1 cellular context compared by ENCODE assay signal in the genomic region with DNA sequence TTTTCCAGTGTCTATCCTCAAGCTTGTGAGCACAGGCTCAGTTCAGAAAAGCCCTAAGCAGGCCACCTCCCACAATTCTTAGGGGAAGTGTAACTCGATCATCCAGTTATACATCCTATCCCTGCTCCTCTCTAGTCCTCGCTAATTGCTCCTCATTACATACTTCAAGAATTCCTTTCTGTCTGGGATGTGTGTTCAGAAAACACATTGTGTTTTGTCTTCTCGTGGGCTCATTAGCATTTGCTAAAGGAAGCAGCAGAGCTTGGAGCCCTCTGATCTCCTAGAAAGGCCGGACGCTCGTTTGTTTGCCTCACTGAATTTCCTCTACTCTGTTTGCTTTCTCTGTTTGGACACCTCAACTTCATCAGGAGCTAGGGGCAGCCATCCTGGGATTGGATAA.
TF ChIP-seq lines count a peak whose summit lies in the region.

No MANE protein-coding gene starts in this region.

TF ChIP-seq in HepG2, 621 proteins besides CTCF, POLR2A, EP300 and RAD21 (continued from another document):
- TF ChIP-seq CREM (IDR thresholded peaks at IDR 0.05) (peak; percentile 42; the same call in 1 of the 2 replicates), CREM (CRISPR knock-in tag; IDR thresholded peaks at IDR 0.05) (no peak), PHF21A (CRISPR knock-in tag; IDR thresholded peaks at IDR 0.05) (peak; percentile 76), TCF7L2 (IDR thresholded peaks at IDR 0.05; ENCODE audit: low read depth, low read length) (no peak), ZNF232 (CRISPR knock-in tag; IDR thresholded peaks at IDR 0.05; ENCODE audit: borderline replicate concordance) (no peak), THYN1 (CRISPR knock-in tag; IDR thresholded peaks at IDR 0.05; ENCODE audit: borderline replicate concordance, low read depth) (no peak)
- TF ChIP-seq, protein P1, sequence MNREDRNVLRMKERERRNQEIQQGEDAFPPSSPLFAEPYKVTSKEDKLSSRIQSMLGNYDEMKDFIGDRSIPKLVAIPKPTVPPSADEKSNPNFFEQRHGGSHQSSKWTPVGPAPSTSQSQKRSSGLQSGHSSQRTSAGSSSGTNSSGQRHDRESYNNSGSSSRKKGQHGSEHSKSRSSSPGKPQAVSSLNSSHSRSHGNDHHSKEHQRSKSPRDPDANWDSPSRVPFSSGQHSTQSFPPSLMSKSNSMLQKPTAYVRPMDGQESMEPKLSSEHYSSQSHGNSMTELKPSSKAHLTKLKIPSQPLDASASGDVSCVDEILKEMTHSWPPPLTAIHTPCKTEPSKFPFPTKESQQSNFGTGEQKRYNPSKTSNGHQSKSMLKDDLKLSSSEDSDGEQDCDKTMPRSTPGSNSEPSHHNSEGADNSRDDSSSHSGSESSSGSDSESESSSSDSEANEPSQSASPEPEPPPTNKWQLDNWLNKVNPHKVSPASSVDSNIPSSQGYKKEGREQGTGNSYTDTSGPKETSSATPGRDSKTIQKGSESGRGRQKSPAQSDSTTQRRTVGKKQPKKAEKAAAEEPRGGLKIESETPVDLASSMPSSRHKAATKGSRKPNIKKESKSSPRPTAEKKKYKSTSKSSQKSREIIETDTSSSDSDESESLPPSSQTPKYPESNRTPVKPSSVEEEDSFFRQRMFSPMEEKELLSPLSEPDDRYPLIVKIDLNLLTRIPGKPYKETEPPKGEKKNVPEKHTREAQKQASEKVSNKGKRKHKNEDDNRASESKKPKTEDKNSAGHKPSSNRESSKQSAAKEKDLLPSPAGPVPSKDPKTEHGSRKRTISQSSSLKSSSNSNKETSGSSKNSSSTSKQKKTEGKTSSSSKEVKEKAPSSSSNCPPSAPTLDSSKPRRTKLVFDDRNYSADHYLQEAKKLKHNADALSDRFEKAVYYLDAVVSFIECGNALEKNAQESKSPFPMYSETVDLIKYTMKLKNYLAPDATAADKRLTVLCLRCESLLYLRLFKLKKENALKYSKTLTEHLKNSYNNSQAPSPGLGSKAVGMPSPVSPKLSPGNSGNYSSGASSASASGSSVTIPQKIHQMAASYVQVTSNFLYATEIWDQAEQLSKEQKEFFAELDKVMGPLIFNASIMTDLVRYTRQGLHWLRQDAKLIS (CRISPR knock-in tag; IDR thresholded peaks at IDR 0.05), result no peak
- TF ChIP-seq, protein P2, sequence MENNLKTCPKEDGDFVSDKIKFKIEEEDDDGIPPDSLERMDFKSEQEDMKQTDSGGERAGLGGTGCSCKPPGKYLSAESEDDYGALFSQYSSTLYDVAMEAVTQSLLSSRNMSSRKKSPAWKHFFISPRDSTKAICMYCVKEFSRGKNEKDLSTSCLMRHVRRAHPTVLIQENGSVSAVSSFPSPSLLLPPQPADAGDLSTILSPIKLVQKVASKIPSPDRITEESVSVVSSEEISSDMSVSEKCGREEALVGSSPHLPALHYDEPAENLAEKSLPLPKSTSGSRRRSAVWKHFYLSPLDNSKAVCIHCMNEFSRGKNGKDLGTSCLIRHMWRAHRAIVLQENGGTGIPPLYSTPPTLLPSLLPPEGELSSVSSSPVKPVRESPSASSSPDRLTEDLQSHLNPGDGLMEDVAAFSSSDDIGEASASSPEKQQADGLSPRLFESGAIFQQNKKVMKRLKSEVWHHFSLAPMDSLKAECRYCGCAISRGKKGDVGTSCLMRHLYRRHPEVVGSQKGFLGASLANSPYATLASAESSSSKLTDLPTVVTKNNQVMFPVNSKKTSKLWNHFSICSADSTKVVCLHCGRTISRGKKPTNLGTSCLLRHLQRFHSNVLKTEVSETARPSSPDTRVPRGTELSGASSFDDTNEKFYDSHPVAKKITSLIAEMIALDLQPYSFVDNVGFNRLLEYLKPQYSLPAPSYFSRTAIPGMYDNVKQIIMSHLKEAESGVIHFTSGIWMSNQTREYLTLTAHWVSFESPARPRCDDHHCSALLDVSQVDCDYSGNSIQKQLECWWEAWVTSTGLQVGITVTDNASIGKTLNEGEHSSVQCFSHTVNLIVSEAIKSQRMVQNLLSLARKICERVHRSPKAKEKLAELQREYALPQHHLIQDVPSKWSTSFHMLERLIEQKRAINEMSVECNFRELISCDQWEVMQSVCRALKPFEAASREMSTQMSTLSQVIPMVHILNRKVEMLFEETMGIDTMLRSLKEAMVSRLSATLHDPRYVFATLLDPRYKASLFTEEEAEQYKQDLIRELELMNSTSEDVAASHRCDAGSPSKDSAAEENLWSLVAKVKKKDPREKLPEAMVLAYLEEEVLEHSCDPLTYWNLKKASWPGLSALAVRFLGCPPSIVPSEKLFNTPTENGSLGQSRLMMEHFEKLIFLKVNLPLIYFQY (CRISPR knock-in tag; IDR thresholded peaks at IDR 0.05; ENCODE audit: borderline replicate concordance), result no peak
